ENCODE assay signal across 21 cellular contexts in genomic region chr10:124993345-124993708, GRCh38. TPM values are rescaled to one million over a fixed set of nuclear protein-coding genes. Genes with fewer than 3 reads are reported as not detected.
DNase-seq lines count a peak whose midpoint lies in the region; FAIRE-seq and TF ChIP-seq lines count a peak whose summit lies in the region.
"Had no signal": no experiment of that assay in that cellular context is flagged by ENCODE, and none has a peak within 500 bp of the region (broad histone marks: within the 10 kb centered on the region; RNA-seq: fewer than 3 reads in every experiment).

No MANE protein-coding gene starts in this region.

- H3K27me3 Mint-ChIP-seq in HFFc6 (ENCODE audit: insufficient read depth): peaks cover 31% of the 10 kb centered on the region

- peak overlapping the region; percentile 16 to 35 for H3K27ac ChIP-seq in ascending aorta
- peak overlapping the region; percentile 49 for H3K27ac ChIP-seq in layer of hippocampus (ENCODE audit: low read depth, low read length)
- H3K27ac ChIP-seq in temporal lobe (ENCODE audit: low read depth, low read length): peak overlapping the region; percentile 51

- no peaks in the 10 kb centered on the region for H3K9me3 ChIP-seq in ascending aorta

- no peak overlapping the region for H3K4me3 ChIP-seq in ascending aorta

- no peaks in the 10 kb centered on the region for H3K9me3 Mint-ChIP-seq in HFFc6
- H3K9me3 Mint-ChIP-seq: CD14-positive monocyte had no signal

- no peak for TF ChIP-seq CTCF in HFFc6 (IDR thresholded peaks at IDR 0.05)
- TF ChIP-seq CTCF in ascending aorta (IDR thresholded peaks at IDR 0.05): no peak

- no peak for DNase-seq in HFFc6
- no peak for DNase-seq in ascending aorta (ENCODE audit: low spot score in 2 of 2)
- DNase-seq in frontal cortex (ENCODE audit: low spot score in 2 of 2): no peak
- DNase-seq in T1000 (lab: John Stamatoyannopoulos, UW): no peak
- DNase-seq in stimulated activated naive CD4-positive, alpha-beta T cell treated with Interleukin-2 at 50 U/mL for 16 hours (lab: John Stamatoyannopoulos, UW): no peak
- DNase-seq: ACHN, AML-193, DMS 273 treated with DMSO at 0.1 percent for 48 hours, GF-D8, GOT3, KBM-7, NCI-H1048, NCI-H1436 treated with DMSO at 0.1 percent for 48 hours, NCI-H2081, NCI-H510A, NCI-H774, PC-3 had no signal

- H3K4me3 Mint-ChIP-seq in HFFc6: no peak overlapping the region
- H3K4me3 Mint-ChIP-seq: CD14-positive monocyte had no signal

- H3K36me3 ChIP-seq in ascending aorta: peaks cover 68 to 87% of the 10 kb centered on the region in 2 donors

- H3K36me3 Mint-ChIP-seq in HFFc6 (ENCODE audit: low read depth): peaks cover 37% of the 10 kb centered on the region

- peaks cover 6 to 28% of the 10 kb centered on the region in 2 donors for H3K4me1 ChIP-seq in ascending aorta

- peak overlapping the region; percentile 33; the same call in 1 of the 2 replicates for H3K27ac Mint-ChIP-seq in HFFc6

- intact Hi-C loops in ascending aorta (cut with DNase I): loop anchor here (2.0 kb wide), 1 partner anchor 37 kb away; no protein-coding TSS in a partner anchor

- H3K4me1 Mint-ChIP-seq in HFFc6 (ENCODE audit: low read depth): peaks cover 17% of the 10 kb centered on the region
- H3K4me1 Mint-ChIP-seq: CD14-positive monocyte had no signal

- no peak for FAIRE-seq in frontal cortex (lab: Jason Lieb, UNC)
- FAIRE-seq: GM12891 had no signal

- no peaks in the 10 kb centered on the region for H3K27me3 ChIP-seq in ascending aorta
- H3K27me3 ChIP-seq in layer of hippocampus (ENCODE audit: control insufficient read depth, insufficient read depth, low read length): no peaks in the 10 kb centered on the region

RNA-seq across cellular contexts. Expression of gene ZRANB1, which starts 51.4 kb away (rescaled TPM):
- total RNA-seq in HFFc6 (2021; fragmentation: NEBNext Ultra II Directional; extraction: Animal tissue kit (Norgen Biotek cat#: 25700)): 10 to 100 TPM; 11.8 to 13.6 (median 12.6) TPM
- 24.7 TPM for total RNA-seq in ascending aorta
- 53.6 TPM for total RNA-seq in temporal lobe
- 84.8 TPM for total RNA-seq in frontal cortex
